ENCODE assay signal across 13 cellular contexts in the genomic region with DNA sequence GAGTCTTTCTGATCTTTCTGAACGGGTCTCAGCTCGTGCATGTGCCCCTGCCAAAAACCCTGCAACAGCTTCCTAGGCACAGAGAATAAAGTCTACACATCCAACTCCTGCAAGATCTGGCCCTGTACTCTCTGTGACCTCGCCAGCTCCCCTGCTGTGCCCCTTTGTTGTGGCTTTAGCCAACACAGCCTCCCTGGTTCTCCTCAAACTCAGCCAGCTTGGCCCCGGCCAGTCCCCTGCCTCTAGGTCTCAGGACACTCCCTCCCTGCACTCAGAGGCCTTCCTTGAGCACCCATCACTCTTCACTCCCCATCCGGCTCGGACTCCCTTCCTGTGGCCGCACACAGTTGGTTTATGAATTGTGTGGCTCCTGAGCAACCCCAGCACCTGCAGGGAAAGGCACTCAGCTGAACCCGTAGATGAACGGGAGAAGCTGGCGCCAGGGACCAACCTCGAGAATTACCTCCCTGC. TPM values are rescaled to one million over a fixed set of nuclear protein-coding genes. Genes with fewer than 3 reads are reported as not detected.
DNase-seq lines count a peak whose midpoint lies in the region; ATAC-seq and TF ChIP-seq lines count a peak whose summit lies in the region.
"Had no signal": no experiment of that assay in that cellular context is flagged by ENCODE, and none has a peak within 500 bp of the region (broad histone marks: within the 10 kb centered on the region; RNA-seq: fewer than 3 reads in every experiment).

No MANE protein-coding gene starts in this region.

- peak overlapping the region; percentile 69 for H3K4me3 Mint-ChIP-seq in CD4-positive, alpha-beta T cell
- peak overlapping the region; percentile 79 to 89 (median 81) for H3K4me3 Mint-ChIP-seq in brain
- H3K4me3 Mint-ChIP-seq in naive thymus-derived CD4-positive, alpha-beta T cell = peak overlapping the region; percentile 47 to 87 (median 80)

- no peak for DNase-seq in CD4-positive, alpha-beta T cell
- no peak for DNase-seq in Jurkat, Clone E6-1 (ENCODE audit: low read depth, low spot score)
- no peak for DNase-seq in naive thymus-derived CD4-positive, alpha-beta T cell
- DNase-seq in NCI-H2107 treated with DMSO at 0.1 percent for 48 hours (lab: John Stamatoyannopoulos, UW; ENCODE audit: unreplicated experiment) (no peak), GF-D8 (lab: John Stamatoyannopoulos, UW) (no peak)
- DNase-seq: aorta; KG1; stimulated activated CD8-positive, alpha-beta memory T cell treated with anti-CD3 and anti-CD28 coated beads, Interleukin-4, amount 100 ng/mL, for 48 hours had no signal

- intact Hi-C loops in CD4-positive, alpha-beta T cell (cut with DNase I, micrococcal nuclease) = no loop called here
- intact Hi-C loops in naive thymus-derived CD4-positive, alpha-beta T cell (cut with micrococcal nuclease) = loop anchor here (5.0 to 10.0 kb wide), 3 partner anchors 957 to 1184 kb away; partner anchors contain the start of genes CCDC40 (in 1 of the 2), EIF4A3 (in 1 of the 2), RNF213 (in 1 of the 2) and TBC1D16 (in 1 of the 2)

- H3K9me3 ChIP-seq in CD4-positive, alpha-beta T cell (ENCODE audit: control insufficient read depth, low read length) = no peaks in the 10 kb centered on the region
- H3K9me3 ChIP-seq in naive thymus-derived CD4-positive, alpha-beta T cell (ENCODE audit: control insufficient read depth in 2 of 3, low read length in 3 of 3) = no peaks in the 10 kb centered on the region

- no peaks in the 10 kb centered on the region for H3K27me3 ChIP-seq in CD4-positive, alpha-beta T cell (ENCODE audit: control insufficient read depth, insufficient read depth, low read length)
- H3K27me3 ChIP-seq in naive thymus-derived CD4-positive, alpha-beta T cell (ENCODE audit: control insufficient read depth in 2 of 2, insufficient read depth in 2 of 2, low read length in 2 of 2) = no peaks in the 10 kb centered on the region

- peaks cover 11 to 19% of the 10 kb centered on the region in 2 donors for H3K4me1 ChIP-seq in naive thymus-derived CD4-positive, alpha-beta T cell (ENCODE audit: control insufficient read depth in 2 of 2, insufficient read depth in 2 of 2, low read length in 2 of 2)

- POLR2A ChIA-PET in CD4-positive, alpha-beta T cell (lab: Charles Lee) = interaction anchor here (1.4 kb wide), 1 partner anchor 17 kb away, joined by 5 read pairs; the partner anchor contains the start of genes NDUFAF8 and TEPSIN
- POLR2A ChIA-PET in naive thymus-derived CD4-positive, alpha-beta T cell (lab: Charles Lee) = interaction anchor here (1.5 kb wide), 1 partner anchor 17 kb away, joined by 7 read pairs; the partner anchor contains the start of genes NDUFAF8 and TEPSIN

- no peak overlapping the region for H3K27ac Mint-ChIP-seq in CD4-positive, alpha-beta T cell
- peak overlapping the region in 4 of 5 experiments; percentile 20 to 80 (median 70) for H3K27ac Mint-ChIP-seq in brain
- no peak overlapping the region for H3K27ac Mint-ChIP-seq in naive thymus-derived CD4-positive, alpha-beta T cell

- no peaks in the 10 kb centered on the region for H3K36me3 Mint-ChIP-seq in CD4-positive, alpha-beta T cell (ENCODE audit: low read depth)
- H3K36me3 Mint-ChIP-seq in brain = peaks cover 21% of the 10 kb centered on the region
- H3K36me3 Mint-ChIP-seq in naive thymus-derived CD4-positive, alpha-beta T cell = peaks cover 0 to 12% (median 4%) of the 10 kb centered on the region in 5 donors

- CTCF ChIA-PET in CD4-positive, alpha-beta T cell (lab: Charles Lee) = interaction anchor here (0.7 kb wide), 1 partner anchor 141 kb away, joined by 5 read pairs; no protein-coding TSS in a partner anchor
- CTCF ChIA-PET in naive thymus-derived CD4-positive, alpha-beta T cell (lab: Charles Lee) = no interaction called here

- H3K27me3 Mint-ChIP-seq in CD4-positive, alpha-beta T cell = no peaks in the 10 kb centered on the region
- no peaks in the 10 kb centered on the region for H3K27me3 Mint-ChIP-seq in brain
- peaks cover 0 to 8% (median 0%) of the 10 kb centered on the region in 5 donors for H3K27me3 Mint-ChIP-seq in naive thymus-derived CD4-positive, alpha-beta T cell

- no peak for TF ChIP-seq CTCF in CD4-positive, alpha-beta T cell (IDR thresholded peaks at IDR 0.05)
- no peak for TF ChIP-seq CTCF in brain (conservative IDR thresholded peaks at IDR 0.05)

- no peak for ATAC-seq in CD4-positive, alpha-beta T cell (ENCODE audit: poor library complexity)
- ATAC-seq in naive thymus-derived CD4-positive, alpha-beta T cell = no peak
- ATAC-seq in HG02840 (IDR thresholded peaks at IDR 0.05; ENCODE audit: low FRiP score, unreplicated experiment) = no peak
- no peak for ATAC-seq in GM19328 (IDR thresholded peaks at IDR 0.05; ENCODE audit: unreplicated experiment)

- H3K36me3 ChIP-seq in naive thymus-derived CD4-positive, alpha-beta T cell (ENCODE audit: control insufficient read depth in 2 of 3, insufficient read depth in 3 of 3, low read length in 3 of 3) = peaks cover 0 to 6% (median 0%) of the 10 kb centered on the region in 3 experiments

- no peak overlapping the region for H3K27ac ChIP-seq in CD4-positive, alpha-beta T cell (ENCODE audit: low read depth, low read length)
- no peak overlapping the region for H3K27ac ChIP-seq in naive thymus-derived CD4-positive, alpha-beta T cell (ENCODE audit: low read depth, low read length)
- H3K27ac ChIP-seq: SK-N-MC had no signal

- H3K4me1 Mint-ChIP-seq in CD4-positive, alpha-beta T cell (ENCODE audit: low read depth) = peaks cover 17% of the 10 kb centered on the region
- H3K4me1 Mint-ChIP-seq in brain = peaks cover 18% of the 10 kb centered on the region
- peaks cover 8 to 18% (median 13%) of the 10 kb centered on the region in 7 donors for H3K4me1 Mint-ChIP-seq in naive thymus-derived CD4-positive, alpha-beta T cell

- H3K9me3 Mint-ChIP-seq in CD4-positive, alpha-beta T cell = no peaks in the 10 kb centered on the region
- peaks cover 0 to 13% (median 0%) of the 10 kb centered on the region in 5 experiments for H3K9me3 Mint-ChIP-seq in brain
- no peaks in the 10 kb centered on the region for H3K9me3 Mint-ChIP-seq in naive thymus-derived CD4-positive, alpha-beta T cell

- peak overlapping the region; percentile 71 for H3K4me3 ChIP-seq in Jurkat, Clone E6-1 (ENCODE audit: low read length)
- H3K4me3 ChIP-seq in naive thymus-derived CD4-positive, alpha-beta T cell (ENCODE audit: low read length) = no peak overlapping the region

RNA-seq across cellular contexts. Expression of gene CEP131, which starts 1.4 kb away (rescaled TPM):
- total RNA-seq in CD4-positive, alpha-beta T cell = 10 to 100 TPM; 11.2 to 12.3 TPM
- 23.3 TPM for polyA plus RNA-seq in Jurkat, Clone E6-1 (2012; ENCODE audit: insufficient read depth, insufficient read length)
- 31.5 TPM for polyA plus RNA-seq in brain (ENCODE audit: insufficient read depth, low read depth, low replicate concordance)
- total RNA-seq in naive thymus-derived CD4-positive, alpha-beta T cell = 10 to 100 TPM in 2 of 5 experiments, 1 to 10 TPM in 3; 8.1 to 13.0 (median 10.0) TPM
- 1 to 10 TPM; 2.7 to 7.6 TPM for polyA plus RNA-seq in naive thymus-derived CD4-positive, alpha-beta T cell

RNA-seq across cellular contexts. Expression of gene TEPSIN, which starts 17.4 kb away (rescaled TPM):
- total RNA-seq in CD4-positive, alpha-beta T cell = 10 to 100 TPM; 68.2 to 74.4 TPM
- 20.3 TPM for polyA plus RNA-seq in Jurkat, Clone E6-1 (2012; ENCODE audit: insufficient read depth, insufficient read length)
- 10.8 TPM for polyA plus RNA-seq in brain (ENCODE audit: insufficient read depth, low read depth, low replicate concordance)
- total RNA-seq in naive thymus-derived CD4-positive, alpha-beta T cell = 100 to 1,000 TPM in 2 of 5 experiments, 10 to 100 TPM in 3; 52.6 to 115 (median 90.0) TPM
- polyA plus RNA-seq in naive thymus-derived CD4-positive, alpha-beta T cell = 1 to 10 TPM; 3.2 to 5.3 TPM

RNA-seq across cellular contexts. Expression of gene NDUFAF8, which starts 17.7 kb away (rescaled TPM):
- total RNA-seq in CD4-positive, alpha-beta T cell = 10 to 100 TPM; 34.6 to 38.6 TPM
- 142 TPM for polyA plus RNA-seq in Jurkat, Clone E6-1 (2012; ENCODE audit: insufficient read depth, insufficient read length)
- polyA plus RNA-seq in brain (ENCODE audit: insufficient read depth, low read depth, low replicate concordance) = 69.2 TPM
- 10 to 100 TPM; 34.2 to 45.6 (median 43.5) TPM for total RNA-seq in naive thymus-derived CD4-positive, alpha-beta T cell
- 10 to 100 TPM; 60.4 to 85.9 TPM for polyA plus RNA-seq in naive thymus-derived CD4-positive, alpha-beta T cell

RNA-seq across cellular contexts. Expression of gene AATK, which starts 55.4 kb away (rescaled TPM):
- total RNA-seq in CD4-positive, alpha-beta T cell = under 1 TPM; 0.25 to 0.82 TPM
- polyA plus RNA-seq in Jurkat, Clone E6-1 (2012; ENCODE audit: insufficient read depth, insufficient read length) = not detected
- polyA plus RNA-seq in brain (ENCODE audit: insufficient read depth, low read depth, low replicate concordance) = 61.7 TPM
- 10 to 100 TPM in 1 of 5 experiments, 1 to 10 TPM in 2, under 1 TPM in 2; 0.46 to 10.4 (median 1.4) TPM for total RNA-seq in naive thymus-derived CD4-positive, alpha-beta T cell
- not detected for polyA plus RNA-seq in naive thymus-derived CD4-positive, alpha-beta T cell

RNA-seq across cellular contexts. Expression of gene PVALEF, which starts 56.1 kb away (rescaled TPM):
- total RNA-seq in CD4-positive, alpha-beta T cell = not detected
- not detected for polyA plus RNA-seq in Jurkat, Clone E6-1 (2012; ENCODE audit: insufficient read depth, insufficient read length)
- not detected for polyA plus RNA-seq in brain (ENCODE audit: insufficient read depth, low read depth, low replicate concordance)
- total RNA-seq in naive thymus-derived CD4-positive, alpha-beta T cell = not detected
- polyA plus RNA-seq in naive thymus-derived CD4-positive, alpha-beta T cell = not detected
- total RNA-seq: aorta, mononuclear cell had no signal
- polyA plus RNA-seq: aorta had no signal

Comparison
In these comparisons a context has a peak if more than half of its experiments do, and no peak if none do; other contexts are left out.
1. H3K27ac Mint-ChIP-seq: peak in brain (4 of 5); none in CD4-positive, alpha-beta T cell (single experiment) and naive thymus-derived CD4-positive, alpha-beta T cell (0 of 9).
2. intact Hi-C loops: an anchor here in naive thymus-derived CD4-positive, alpha-beta T cell (5.0 to 10.0 kb wide); none called in CD4-positive, alpha-beta T cell.
3. Peak in every context shown above with its lines, with median percentiles within 50 percentile points of each other: H3K4me3 Mint-ChIP-seq.